Comparison of ENCODE assay signal across 1 cellular context in genomic region chr13:99608345-99608744, GRCh38.
TF ChIP-seq lines count a peak whose summit lies in the region.

No MANE protein-coding gene starts in this region.

TF ChIP-seq in HepG2, 621 proteins besides CTCF, POLR2A, EP300 and RAD21:
- TF ChIP-seq GATAD2A (CRISPR knock-in tag; IDR thresholded peaks at IDR 0.05), result no peak
- TF ChIP-seq NR2F6 (IDR thresholded peaks at IDR 0.05), result no peak
- TF ChIP-seq NR2F6 (CRISPR knock-in tag; IDR thresholded peaks at IDR 0.05), result no peak
- TF ChIP-seq SP4 (CRISPR knock-in tag; IDR thresholded peaks at IDR 0.05), result no peak
- TF ChIP-seq THRA (CRISPR knock-in tag; IDR thresholded peaks at IDR 0.05; ENCODE audit: borderline replicate concordance), result no peak
- TF ChIP-seq KLF16 (CRISPR knock-in tag; IDR thresholded peaks at IDR 0.05), result no peak
- TF ChIP-seq ZNF207 (IDR thresholded peaks at IDR 0.05; ENCODE audit: borderline replicate concordance), result no peak
- no peak for TF ChIP-seq MLLT10 (CRISPR knock-in tag; IDR thresholded peaks at IDR 0.05)
TF ChIP-seq in HepG2: peak in this region for 0.
